Comparison of ENCODE assay signal across 1 cellular context in genomic region chr5:142280066-142281011, GRCh38.
TF ChIP-seq lines count a peak whose summit lies in the region.

No MANE protein-coding gene starts in this region.

TF ChIP-seq in HepG2, 621 proteins besides CTCF, POLR2A, EP300 and RAD21 (continued from another document and continues in another):
- TF ChIP-seq ZBTB34 (CRISPR knock-in tag; IDR thresholded peaks at IDR 0.05) (no peak), ZNF710 (CRISPR knock-in tag; IDR thresholded peaks at IDR 0.05; ENCODE audit: borderline replicate concordance) (0 out of 2 replicates have a peak, but pooled peaks have one; percentile 46), ZNF543 (CRISPR knock-in tag; IDR thresholded peaks at IDR 0.05) (no peak), ZFP82 (CRISPR knock-in tag; IDR thresholded peaks at IDR 0.05; ENCODE audit: borderline replicate concordance) (no peak), ZNF572 (CRISPR knock-in tag; IDR thresholded peaks at IDR 0.05) (no peak), SP2 (CRISPR knock-in tag; IDR thresholded peaks at IDR 0.05) (peak; percentile 83), SRSF9 (IDR thresholded peaks at IDR 0.05; ENCODE audit: borderline replicate concordance, insufficient read depth, low read depth, low read length, poor library complexity, severe bottlenecking) (no peak), ZNF317 (CRISPR knock-in tag; IDR thresholded peaks at IDR 0.05) (no peak), ZNF556 (CRISPR knock-in tag; IDR thresholded peaks at IDR 0.05; ENCODE audit: borderline replicate concordance) (no peak), KLF12 (CRISPR knock-in tag; IDR thresholded peaks at IDR 0.05; ENCODE audit: borderline replicate concordance) (no peak), FIP1L1 (IDR thresholded peaks at IDR 0.05; ENCODE audit: borderline replicate concordance, insufficient read depth, low read depth, low read length) (no peak), ZNF547 (CRISPR knock-in tag; IDR thresholded peaks at IDR 0.05) (no peak), KDM5B (CRISPR knock-in tag; IDR thresholded peaks at IDR 0.05; ENCODE audit: borderline replicate concordance) (no peak), ZNF687 (CRISPR knock-in tag; IDR thresholded peaks at IDR 0.05) (peak; percentile 77), ZNF230 (CRISPR knock-in tag; IDR thresholded peaks at IDR 0.05) (no peak), ZFP36L1 (CRISPR knock-in tag; IDR thresholded peaks at IDR 0.05) (no peak), PRDM15 (CRISPR knock-in tag; IDR thresholded peaks at IDR 0.05) (no peak), ATF7-NPFF (CRISPR knock-in tag; IDR thresholded peaks at IDR 0.05; ENCODE audit: low read depth) (no peak), ZNF17 (CRISPR knock-in tag; IDR thresholded peaks at IDR 0.05) (no peak), ZNF557 (CRISPR knock-in tag; IDR thresholded peaks at IDR 0.05) (no peak), ZC3H4 (CRISPR knock-in tag; IDR thresholded peaks at IDR 0.05; ENCODE audit: borderline replicate concordance) (no peak), ZSCAN25 (CRISPR knock-in tag; IDR thresholded peaks at IDR 0.05) (no peak), ZKSCAN8 (CRISPR knock-in tag; IDR thresholded peaks at IDR 0.05; ENCODE audit: borderline replicate concordance) (no peak), MED1 (CRISPR knock-in tag; IDR thresholded peaks at IDR 0.05) (no peak), RNF219 (CRISPR knock-in tag; IDR thresholded peaks at IDR 0.05) (no peak), DR1 (CRISPR knock-in tag; IDR thresholded peaks at IDR 0.05) (no peak), XRCC5 (optimal IDR thresholded peaks at IDR 0.05; ENCODE audit: low read length) (peak; percentile 11), RFXAP (CRISPR knock-in tag; IDR thresholded peaks at IDR 0.05; ENCODE audit: borderline replicate concordance) (peak; percentile 27; the same call in 1 of the 2 replicates), TRIM22 (IDR thresholded peaks at IDR 0.05) (no peak), PAF1 (CRISPR knock-in tag; IDR thresholded peaks at IDR 0.05) (no peak), BRF2 (CRISPR knock-in tag; IDR thresholded peaks at IDR 0.05) (no peak), KDM4B (CRISPR knock-in tag; IDR thresholded peaks at IDR 0.05) (no peak), HMGXB3 (CRISPR knock-in tag; IDR thresholded peaks at IDR 0.05; ENCODE audit: borderline replicate concordance) (peak; percentile 62; the same call in 1 of the 2 replicates), ZNF563 (CRISPR knock-in tag; IDR thresholded peaks at IDR 0.05) (no peak), ZFP36 (IDR thresholded peaks at IDR 0.05; ENCODE audit: borderline replicate concordance, low read depth, low read length, partially characterized antibody) (no peak), ZNF891 (CRISPR knock-in tag; IDR thresholded peaks at IDR 0.05) (no peak; the same call in 1 of the 2 replicates), ZNF740 (CRISPR knock-in tag; IDR thresholded peaks at IDR 0.05) (no peak), CCDC6 (CRISPR knock-in tag; IDR thresholded peaks at IDR 0.05) (no peak)
